8 cellular contexts compared by ENCODE assay signal in the genomic region with DNA sequence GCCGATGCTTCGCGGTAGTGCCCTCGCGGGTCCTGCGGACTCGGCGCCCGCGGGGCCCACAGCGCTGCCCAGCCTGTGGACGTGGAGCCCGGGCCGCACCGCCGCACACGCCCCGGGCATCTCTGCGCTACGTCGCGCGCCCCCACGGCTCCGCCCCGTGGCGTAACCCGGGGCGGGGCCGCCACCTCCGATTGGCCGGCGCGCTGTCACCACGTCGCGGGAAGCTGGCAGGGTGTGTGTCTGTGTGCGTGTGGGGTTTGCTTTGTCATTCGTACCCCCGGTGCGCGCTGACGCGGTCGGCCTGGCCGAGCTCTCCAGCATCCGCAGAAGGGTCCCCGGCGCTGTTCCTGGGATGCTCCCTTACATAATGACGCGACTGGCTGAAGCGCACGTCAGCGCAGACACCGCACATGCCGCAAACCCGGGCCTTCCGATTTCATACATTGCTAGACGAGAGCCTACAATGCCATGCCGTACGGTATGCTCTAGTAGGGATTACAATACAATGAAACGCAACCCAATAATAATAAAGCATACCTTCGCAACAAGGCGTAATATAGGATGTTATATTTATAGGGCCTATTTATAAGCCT. TPM values are rescaled to one million over a fixed set of nuclear protein-coding genes. Genes with fewer than 3 reads are reported as not detected.
DNase-seq lines count a peak whose midpoint lies in the region; ATAC-seq and TF ChIP-seq lines count a peak whose summit lies in the region.

No MANE protein-coding gene starts in this region.

- ATAC-seq in HG03342 (IDR thresholded peaks at IDR 0.05; ENCODE audit: unreplicated experiment): peak; percentile 60

- no peaks in the 10 kb centered on the region for H3K27me3 ChIP-seq in layer of hippocampus (ENCODE audit: control insufficient read depth, insufficient read depth, low read length)

- TF ChIP-seq POLR2A in GM19099 (IDR thresholded peaks at IDR 0.05; ENCODE audit: extremely low read depth, insufficient read length, low read depth): peak; percentile 77

- peak; percentile 80 to 81 for DNase-seq in AML-193 (lab: John Stamatoyannopoulos, UW)
- DNase-seq in NCI-H345 treated with DMSO at 0.1 percent for 48 hours (lab: John Stamatoyannopoulos, UW; ENCODE audit: unreplicated experiment): peak; percentile 84
- DNase-seq in activated CD4-positive, CD25-positive, alpha-beta regulatory T cell treated with anti-CD3 and anti-CD28 coated beads, Interleukin-2, amount 50 U/mL, for 72 hours: peak; percentile 87
- peak; percentile 94 for DNase-seq in cerebellum (ENCODE audit: low spot score)
- peak; percentile 80 to 83 for DNase-seq in stimulated activated CD4-positive, alpha-beta T cell treated with anti-CD3 and anti-CD28 coated beads, Interleukin-1b, Interleukin-23, amount 100 ng/mL, for 4 hours (ENCODE audit: low read depth in 2 of 2)

- peak overlapping the region; percentile 99 for H3K27ac ChIP-seq in layer of hippocampus (ENCODE audit: low read depth, low read length)

RNA-seq across cellular contexts. Expression of a gene that starts 0.5 kb away (rescaled TPM):
- 36.7 TPM for total RNA-seq in cerebellum

RNA-seq across cellular contexts. Expression of a gene that starts 9.5 kb away (rescaled TPM):
- total RNA-seq in cerebellum: 0.18 TPM

Comparison
In these comparisons a context has a peak if more than half of its experiments do, and no peak if none do; other contexts are left out.
1. Peak in every context shown above with its lines: DNase-seq, ATAC-seq and H3K27ac ChIP-seq.